Comparison of ENCODE assay signal across 16 cellular contexts in the genomic region with DNA sequence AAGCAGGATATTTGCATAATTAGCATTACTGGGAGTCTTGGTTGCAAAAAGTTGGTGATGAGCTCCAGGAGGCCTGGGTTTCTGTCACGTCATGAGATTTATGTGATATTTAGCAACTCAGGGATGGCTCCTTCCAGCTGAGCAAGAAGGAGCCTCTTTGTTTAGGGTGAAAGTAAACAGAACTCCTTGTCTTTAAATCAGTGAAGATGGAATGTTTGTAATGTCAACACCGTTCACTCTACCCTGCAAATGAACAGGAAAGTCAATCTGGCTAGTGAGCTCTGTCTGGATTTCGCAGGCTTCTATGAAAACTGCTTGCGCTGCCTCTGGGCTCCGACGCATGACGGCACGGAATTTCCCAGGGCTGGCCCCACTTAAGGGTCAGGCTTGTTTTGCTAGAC.
DNase-seq lines count a peak whose midpoint lies in the region; ATAC-seq and TF ChIP-seq lines count a peak whose summit lies in the region.
"Had no signal": no experiment of that assay in that cellular context is flagged by ENCODE, and none has a peak within 500 bp of the region (broad histone marks: within the 10 kb centered on the region; RNA-seq: fewer than 3 reads in every experiment).

No MANE protein-coding gene starts in this region.

- H3K36me3 ChIP-seq in effector memory CD4-positive, alpha-beta T cell (ENCODE audit: control insufficient read depth, insufficient read depth, low read length) = no peaks in the 10 kb centered on the region
- H3K36me3 ChIP-seq: uterus had no signal

- no peaks in the 10 kb centered on the region for H3K9me3 ChIP-seq in effector memory CD4-positive, alpha-beta T cell (ENCODE audit: control insufficient read depth, low read length)
- H3K9me3 ChIP-seq: uterus had no signal

- TF ChIP-seq CTCF in C4-2B (conservative IDR thresholded peaks at IDR 0.05) (no peak), omental fat pad (IDR thresholded peaks at IDR 0.05) (no peak)

- no peaks in the 10 kb centered on the region for H3K4me1 ChIP-seq in effector memory CD4-positive, alpha-beta T cell (ENCODE audit: control insufficient read depth, insufficient read depth, low read length, poor library complexity, severe bottlenecking)
- H3K4me1 ChIP-seq: foreskin keratinocyte, uterus had no signal

- no peaks in the 10 kb centered on the region for H3K27me3 ChIP-seq in effector memory CD4-positive, alpha-beta T cell (replicated peaks; ENCODE audit: control insufficient read depth, insufficient read depth, low read length, poor library complexity, severe bottlenecking)
- H3K27me3 ChIP-seq: uterus had no signal

- H3K4me3 ChIP-seq in effector memory CD4-positive, alpha-beta T cell (ENCODE audit: insufficient read depth, low read depth, low read length, poor library complexity, severe bottlenecking) = no peak overlapping the region
- H3K4me3 ChIP-seq: uterus had no signal

- DNase-seq in NCI-H69 (lab: John Stamatoyannopoulos, UW) = peak; percentile 78
- peak; percentile 2 for DNase-seq in fibroblast of peridontal ligament (ENCODE audit: extremely low read depth)
- no peak for DNase-seq in omental fat pad (ENCODE audit: low spot score)
- no peak for DNase-seq in effector memory CD4-positive, alpha-beta T cell
- no peak for DNase-seq in DMS 273 treated with DMSO at 0.1 percent for 48 hours (lab: John Stamatoyannopoulos, UW)
- DNase-seq: DMS79 treated with DMSO at 0.1 percent for 48 hours, foreskin keratinocyte, GOT3, left ventricle myocardium superior, NCI-H345, occipital lobe, uterus had no signal

- peak overlapping the region; percentile 62 for H3K27ac ChIP-seq in C4-2B
- H3K27ac ChIP-seq in effector memory CD4-positive, alpha-beta T cell (ENCODE audit: insufficient read depth, low read length, poor library complexity, severe bottlenecking) = no peak overlapping the region
- H3K27ac ChIP-seq: foreskin keratinocyte, uterus had no signal

- ATAC-seq in omental fat pad (ENCODE audit: low FRiP score) (peak; percentile 71), HG03469 (IDR thresholded peaks at IDR 0.05; ENCODE audit: unreplicated experiment) (no peak), GM19455 (IDR thresholded peaks at IDR 0.05; ENCODE audit: unreplicated experiment) (no peak)
- ATAC-seq: activated CD4-positive, CD25-positive, alpha-beta regulatory T cell treated with anti-CD3 and anti-CD28 coated beads, Interleukin-2, amount 50 U/mL, for 24 hours; foreskin keratinocyte; left ventricle myocardium superior had no signal

Comparison
In these comparisons a context has a peak if more than half of its experiments do, and no peak if none do; other contexts are left out.
1. DNase-seq: peak in NCI-H69 (single experiment) and fibroblast of peridontal ligament (single experiment); none in omental fat pad (single experiment), effector memory CD4-positive, alpha-beta T cell (0 of 3) and DMS 273 treated with DMSO at 0.1 percent for 48 hours (single experiment).